In the genomic region with DNA sequence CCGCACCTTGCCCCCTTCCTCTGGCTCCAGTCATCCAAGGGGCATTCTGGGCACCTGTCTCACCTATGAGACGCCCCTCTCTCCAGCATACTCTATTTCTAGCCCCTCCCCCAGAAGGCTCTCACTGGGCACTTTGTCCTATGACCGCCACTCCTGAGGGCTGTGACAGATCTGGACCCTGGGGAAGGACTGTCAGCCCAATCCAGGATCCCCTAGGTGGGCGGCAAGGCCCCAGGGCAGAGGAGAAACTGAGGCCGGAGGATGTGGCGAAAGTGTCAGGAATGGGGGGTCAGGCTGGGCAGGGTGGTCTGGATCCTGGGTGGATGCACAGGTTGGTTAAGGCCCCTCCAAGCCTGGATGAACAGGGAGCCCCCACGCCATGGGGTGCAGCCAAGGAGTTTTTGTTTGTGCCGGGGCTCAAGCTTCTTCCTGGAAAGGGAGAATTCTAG, we compare ENCODE assay signal across 9 cellular contexts. TPM values are rescaled to one million over a fixed set of nuclear protein-coding genes. Genes with fewer than 3 reads are reported as not detected.
DNase-seq lines count a peak whose midpoint lies in the region; ATAC-seq, FAIRE-seq and TF ChIP-seq lines count a peak whose summit lies in the region.
"Had no signal": no experiment of that assay in that cellular context is flagged by ENCODE, and none has a peak within 500 bp of the region (broad histone marks: within the 10 kb centered on the region; RNA-seq: fewer than 3 reads in every experiment).

No MANE protein-coding gene starts in this region.

- peaks cover 4 to 16% (median 9%) of the 10 kb centered on the region in 3 donors for H3K4me1 Mint-ChIP-seq in naive B cell

- no peak for TF ChIP-seq EP300 in GM12878 (IDR thresholded peaks at IDR 0.05; ENCODE audit: borderline replicate concordance in 1 of 2, control insufficient read depth in 1 of 2, low read depth in 2 of 2, low read length in 2 of 2)

- WGBS in GM12878 (ENCODE audit: insufficient coverage, insufficient replicate concordance, low lambda C conversion rate, missing lambda C conversion rate): 74% methylated on average over 8 of the region's 8 CpGs

- TF ChIP-seq RAD21 in GM12878 (IDR thresholded peaks at IDR 0.05; ENCODE audit: insufficient read depth, low read depth, low read length): no peak

- H3K9me3 Mint-ChIP-seq in naive B cell: peaks cover 0 to 1% (median 0%) of the 10 kb centered on the region in 7 donors

- in situ Hi-C loops in GM12878 (cut with MboI): no loop called here

- no peak overlapping the region for H2AFZ ChIP-seq in GM12878 (ENCODE audit: control insufficient read depth, low read depth, low read length)

- no peaks in the 10 kb centered on the region for H3K79me2 ChIP-seq in GM12878 (ENCODE audit: control insufficient read depth, insufficient read depth, low read length)

- peak overlapping the region in 2 of 6 donors; percentile 57 to 94 for H3K27ac Mint-ChIP-seq in naive B cell

- no peaks in the 10 kb centered on the region for H3K4me1 ChIP-seq in HEK293 (ENCODE audit: control insufficient read depth, insufficient read depth, low read length)
- H3K4me1 ChIP-seq in GM12878 (ENCODE audit: control insufficient read depth, insufficient read depth, low read length): peaks cover 8% of the 10 kb centered on the region; the same call in 1 of the 2 replicates

- H3K9ac ChIP-seq in GM12878 (ENCODE audit: control insufficient read depth, insufficient read depth, low read length): no peak overlapping the region

- H4K20me1 ChIP-seq in GM12878 (ENCODE audit: control insufficient read depth, insufficient read depth): no peaks in the 10 kb centered on the region

- H3K27ac ChIP-seq in HEK293 (ENCODE audit: extremely low read depth, low read depth, low read length) (no peak overlapping the region), GM12878 (ENCODE audit: control insufficient read depth, insufficient read depth) (no peak overlapping the region)

- DNase-seq in AG08396 (ENCODE audit: low spot score) (peak; percentile 4), GM12878 (ENCODE audit: low read depth, low spot score) (no peak), naive B cell (no peak), frontal cortex (ENCODE audit: low spot score in 2 of 2) (no peak), NCI-H1417 treated with DMSO at 0.1 percent for 48 hours (lab: John Stamatoyannopoulos, UW) (no peak)
- no peak for DNase-seq in effector CD4-positive, alpha-beta T cell
- DNase-seq in activated CD4-positive, CD25-positive, alpha-beta regulatory T cell treated with anti-CD3 and anti-CD28 coated beads, Interleukin-2, amount 50 U/mL, for 72 hours: no peak
- DNase-seq: GF-D8 had no signal

- TF ChIP-seq POLR2A in GM12878 (IDR thresholded peaks at IDR 0.05; ENCODE audit: low read depth, low read length): no peak

- CTCF ChIA-PET in HEK293 (lab: Yijun Ruan, JAX): no interaction called here
- CTCF ChIA-PET in GM12878 (lab: Yijun Ruan, JAX): no interaction called here

- RAD21 ChIA-PET in GM12878 (lab: Charles Lee; ENCODE audit: unreplicated experiment): no interaction called here

- H3K4me2 ChIP-seq in GM12878 (ENCODE audit: control insufficient read depth, insufficient read depth): no peak overlapping the region; the same call in 1 of the 2 replicates

- TF ChIP-seq CTCF in HEK293 (tag by site-specific recombination; IDR thresholded peaks at IDR 0.05): no peak
- no peak for TF ChIP-seq CTCF in GM12878 (IDR thresholded peaks at IDR 0.05 in 2 of 3, conservative IDR thresholded peaks at IDR 0.05 in 1 of 3; ENCODE audit: control insufficient read depth in 2 of 3, extremely low read depth in 1 of 3, insufficient read depth in 1 of 3, low read depth in 3 of 3, low read length in 3 of 3)

- H3K4me3 Mint-ChIP-seq in naive B cell: peak overlapping the region; percentile 65 to 90 (median 80)

- H3K9me3 ChIP-seq in HEK293 (ENCODE audit: control insufficient read depth, insufficient read depth, low read depth, low read length) (no peaks in the 10 kb centered on the region), GM12878 (replicated peaks; ENCODE audit: control insufficient read depth, insufficient read depth, low read length) (no peaks in the 10 kb centered on the region)

- POLR2A ChIA-PET in HEK293 (lab: Yijun Ruan, JAX) (no interaction called here), GM12878 (lab: Charles Lee) (no interaction called here)

- peaks cover 5 to 54% (median 36%) of the 10 kb centered on the region in 3 donors for H3K27me3 Mint-ChIP-seq in naive B cell

- peaks cover 3 to 4% of the 10 kb centered on the region in 2 experiments; a peak in 3 of 4 replicates for H3K27me3 ChIP-seq in GM12878 (replicated peaks in 1 of 2; ENCODE audit: control insufficient read depth in 2 of 2, insufficient read depth in 2 of 2, low read length in 1 of 2)

- H3K36me3 ChIP-seq in HEK293 (ENCODE audit: control insufficient read depth in 2 of 2, insufficient read depth in 1 of 2, low read length in 2 of 2): peaks cover 0 to 6% of the 10 kb centered on the region in 2 experiments; a peak in 1 of 3 replicates
- H3K36me3 ChIP-seq in GM12878 (ENCODE audit: control insufficient read depth in 2 of 2, insufficient read depth in 2 of 2, low read length in 1 of 2): no peaks in the 10 kb centered on the region

- peaks cover 0 to 8% of the 10 kb centered on the region in 2 donors for H3K36me3 Mint-ChIP-seq in naive B cell

- H3K4me3 ChIP-seq in HEK293 (ENCODE audit: low read depth, low read length) (no peak overlapping the region), GM12878 (peak overlapping the region; percentile 64; the same call in 1 of the 2 replicates)

- BruUV-seq in GM12878 (replicated peaks; lab: Mats Ljungman, UMichigan): no TSS peak

- intact Hi-C loops in GM12878 (cut with micrococcal nuclease; ENCODE audit: unreplicated experiment): no loop called here

- FAIRE-seq in GM12878 (lab: Jason Lieb, UNC) (no peak), frontal cortex (lab: Jason Lieb, UNC) (no peak)

- ATAC-seq in GM12878 (no peak), naive B cell (ENCODE audit: low read depth in 2 of 2) (no peak)

- SMC1A ChIA-PET in GM12878 (lab: Charles Lee; ENCODE audit: uncharacterized antibody, unreplicated experiment): no interaction called here

TF ChIP-seq in GM12878, 131 proteins besides CTCF, POLR2A, EP300 and RAD21 (continues in another document):
- no peak for TF ChIP-seq BCLAF1 (IDR thresholded peaks at IDR 0.05)

RNA-seq across cellular contexts. Expression of gene NAT8L, which starts 16.2 kb away (rescaled TPM):
- 0.21 TPM in 1 of 2 replicates, not detected in the other for total RNA-seq in GM12878 (2013; cell fraction: nucleolus; rRNA removed)
- total RNA-seq in GM12878 (2014; rRNA removed): under 0.01 and 0.11 TPM in 2 replicates
- total RNA-seq in GM12878 (2014; rRNA removed; fragmentation: Illumina TruSeq; extraction: Trizol): not detected in 2 replicates
- 0.19 and 0.31 TPM in 2 replicates for total RNA-seq in GM12878 (2021)
- polyA plus RNA-seq in GM12878 (2011; ENCODE audit: low read depth): 0.12 TPM
- polyA plus RNA-seq in GM12878 (2011; rRNA removed): 0.09 and 0.14 TPM in 2 replicates
- 0.18 and 0.23 TPM in 2 replicates for polyA plus RNA-seq in GM12878 (2011; cell fraction: cytosol; rRNA removed)
- polyA plus RNA-seq in GM12878 (2011; cell fraction: nucleus; rRNA removed): 0.57 and 0.59 TPM in 2 replicates
- polyA plus RNA-seq in GM12878 (2012): 0.14 and 0.20 TPM in 2 replicates
- 0.01 and 0.03 TPM in 2 replicates for polyA plus RNA-seq in GM12878 (2014; fragmentation: Illumina TruSeq; extraction: Trizol)
- not detected for polyA plus RNA-seq in GM12878 (2014; fragmentation: Nextera tagmentation; extraction: Ambion mirVana)
- polyA plus RNA-seq in GM12878 (2014; rRNA removed): 0.08 and 0.10 TPM in 2 replicates
- polyA plus RNA-seq in GM12878 (2016; fragmentation: Nextera tagmentation; extraction: Ambion mirVana): not detected
- 0.46 and 3.9 TPM in 2 replicates for polyA minus RNA-seq in GM12878 (2011; rRNA and poly(A)+ RNA removed)
- 0.21 TPM in 1 of 2 replicates, not detected in the other for polyA minus RNA-seq in GM12878 (2011; cell fraction: cytosol; rRNA and poly(A)+ RNA removed)
- 0.12 and 0.19 TPM in 2 replicates for polyA minus RNA-seq in GM12878 (2011; cell fraction: nucleus; rRNA and poly(A)+ RNA removed)
- polyA plus RNA-seq in naive B cell (ENCODE audit: low read depth in 6 of 6): not detected
- 9.8 TPM for total RNA-seq in frontal cortex

RNA-seq across cellular contexts. Expression of gene NELFA, which starts 34.2 kb away (rescaled TPM):
- 57.2 and 62.2 TPM in 2 replicates for total RNA-seq in GM12878 (2013; cell fraction: nucleolus; rRNA removed)
- total RNA-seq in GM12878 (2014; rRNA removed) (17.7 and 21.6 TPM in 2 replicates), GM12878 (2014; rRNA removed; fragmentation: Illumina TruSeq; extraction: Trizol) (7.2 and 8.1 TPM in 2 replicates), GM12878 (2021) (33.8 and 35.2 TPM in 2 replicates), frontal cortex (16.3 TPM)
- 7.8 TPM for polyA plus RNA-seq in GM12878 (2011; ENCODE audit: low read depth)
- polyA plus RNA-seq in GM12878 (2011; rRNA removed) (7.8 and 14.4 TPM in 2 replicates), GM12878 (2014; fragmentation: Illumina TruSeq; extraction: Trizol) (2.6 and 6.5 TPM in 2 replicates), GM12878 (2014; fragmentation: Nextera tagmentation; extraction: Ambion mirVana) (1 to 10 TPM in 1 of 2 experiments, under 1 TPM in 1; 0.39 to 2.2 TPM), GM12878 (2014; rRNA removed) (18.9 and 24.9 TPM in 2 replicates), GM12878 (2016; fragmentation: Nextera tagmentation; extraction: Ambion mirVana) (10 to 100 TPM; 37.3 to 38.6 TPM), naive B cell (ENCODE audit: low read depth in 6 of 6) (10 to 100 TPM; 11.0 to 42.3 (median 25.4) TPM)
- polyA plus RNA-seq in GM12878 (2011; cell fraction: cytosol; rRNA removed): 16.4 and 22.8 TPM in 2 replicates
- polyA plus RNA-seq in GM12878 (2011; cell fraction: nucleus; rRNA removed): 61.3 and 74.5 TPM in 2 replicates
- polyA plus RNA-seq in GM12878 (2012): 28.2 and 30.0 TPM in 2 replicates
- polyA minus RNA-seq in GM12878 (2011; rRNA and poly(A)+ RNA removed): 7.6 and 15.5 TPM in 2 replicates
- polyA minus RNA-seq in GM12878 (2011; cell fraction: cytosol; rRNA and poly(A)+ RNA removed): 11.8 and 13.4 TPM in 2 replicates
- 17.9 and 37.1 TPM in 2 replicates for polyA minus RNA-seq in GM12878 (2011; cell fraction: nucleus; rRNA and poly(A)+ RNA removed)
